In the genomic region with DNA sequence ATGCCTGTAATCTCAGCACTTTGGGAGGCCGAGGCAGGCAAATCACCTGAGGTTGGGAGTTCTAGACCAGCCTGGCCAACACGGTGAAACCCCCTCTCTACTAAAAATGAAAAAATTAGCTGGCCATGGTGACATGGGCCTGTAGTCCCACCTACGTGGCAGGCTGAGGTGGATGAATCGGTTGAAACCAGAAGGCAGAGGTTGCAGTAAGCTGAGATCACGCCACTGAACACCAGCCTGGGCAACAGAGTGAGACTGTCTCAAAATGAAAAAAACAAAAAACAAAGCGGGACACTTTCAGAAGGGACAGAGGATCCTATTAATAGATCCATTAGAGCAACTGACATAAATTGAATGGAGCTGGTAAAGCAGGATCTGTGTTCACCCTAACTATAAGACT, we compare ENCODE assay signal across 23 cellular contexts.
"Had no signal": no experiment of that assay in that cellular context is flagged by ENCODE, and none has a peak within 500 bp of the region (broad histone marks: within the 10 kb centered on the region; RNA-seq: fewer than 3 reads in every experiment).

No MANE protein-coding gene starts in this region.

- H3K4me1 Mint-ChIP-seq: activated CD4-positive, alpha-beta T cell treated with anti-CD3 and anti-CD28 coated beads, Interleukin-2, amount 10 ng/mL, durations not matched to agents 7 days and 5 days; activated naive CD8-positive, alpha-beta T cell treated with anti-CD3 and anti-CD28 coated beads for 36 hours; endodermal cell; naive thymus-derived CD8-positive, alpha-beta T cell; neural progenitor cell had no signal

- H3K4me1 ChIP-seq: esophagus squamous epithelium, gastrocnemius medialis, left lung, neural progenitor cell, tibial artery had no signal

- ATAC-seq: activated CD8-positive, alpha-beta T cell treated with anti-CD3 and anti-CD28 coated beads, Interleukin-2, amount 10 ng/mL, durations not matched to agents 7 days and 5 days; gastrocnemius medialis; left lung; naive thymus-derived CD8-positive, alpha-beta T cell; right lobe of liver had no signal

- H3K9me3 Mint-ChIP-seq: activated CD4-positive, alpha-beta T cell treated with anti-CD3 and anti-CD28 coated beads, Interleukin-2, amount 10 ng/mL, durations not matched to agents 7 days and 5 days; activated naive CD8-positive, alpha-beta T cell treated with anti-CD3 and anti-CD28 coated beads for 36 hours; endodermal cell; naive thymus-derived CD8-positive, alpha-beta T cell; neural progenitor cell; stimulated activated naive CD8-positive, alpha-beta T cell treated with anti-CD3 and anti-CD28 coated beads, Interleukin-15, Interleukin-2, amounts not matched to agents 100 ng/mL and 50 ng/mL, for 24 hours had no signal

- H3K36me3 Mint-ChIP-seq: activated naive CD8-positive, alpha-beta T cell treated with anti-CD3 and anti-CD28 coated beads for 36 hours; naive thymus-derived CD8-positive, alpha-beta T cell; neural progenitor cell had no signal

- H3K27ac Mint-ChIP-seq: activated CD4-positive, alpha-beta T cell treated with anti-CD3 and anti-CD28 coated beads, Interleukin-2, amount 10 ng/mL, durations not matched to agents 7 days and 5 days; activated CD8-positive, alpha-beta T cell treated with anti-CD3 and anti-CD28 coated beads, Interleukin-2, amount 10 ng/mL, durations not matched to agents 7 days and 5 days; activated naive CD8-positive, alpha-beta T cell treated with anti-CD3 and anti-CD28 coated beads for 36 hours; endodermal cell; naive thymus-derived CD8-positive, alpha-beta T cell; neural progenitor cell; stimulated activated naive CD8-positive, alpha-beta T cell treated with anti-CD3 and anti-CD28 coated beads, Interleukin-15, Interleukin-2, amounts not matched to agents 100 ng/mL and 50 ng/mL, for 24 hours had no signal

- H3K4me3 Mint-ChIP-seq: activated CD4-positive, alpha-beta T cell treated with anti-CD3 and anti-CD28 coated beads, Interleukin-2, amount 10 ng/mL, durations not matched to agents 7 days and 5 days; activated CD8-positive, alpha-beta T cell treated with anti-CD3 and anti-CD28 coated beads, Interleukin-2, amount 10 ng/mL, durations not matched to agents 7 days and 5 days; activated naive CD8-positive, alpha-beta T cell treated with anti-CD3 and anti-CD28 coated beads for 36 hours; endodermal cell; naive thymus-derived CD8-positive, alpha-beta T cell; neural progenitor cell; stimulated activated naive CD8-positive, alpha-beta T cell treated with anti-CD3 and anti-CD28 coated beads, Interleukin-15, Interleukin-2, amounts not matched to agents 100 ng/mL and 50 ng/mL, for 24 hours had no signal

- H3K36me3 ChIP-seq: esophagus squamous epithelium, gastrocnemius medialis, left lung, neural progenitor cell, right lobe of liver, tibial artery, WERI-Rb-1 had no signal

- H3K27me3 ChIP-seq: esophagus squamous epithelium, gastrocnemius medialis, left lung, neural progenitor cell, right lobe of liver, tibial artery had no signal

- H2AFZ ChIP-seq: neural progenitor cell had no signal

- H3K4me3 ChIP-seq: coronary artery, esophagus squamous epithelium, gastrocnemius medialis, left lung, neural progenitor cell, right lobe of liver, skin epidermis, tibial artery had no signal

- H3K27me3 Mint-ChIP-seq: activated CD4-positive, alpha-beta T cell treated with anti-CD3 and anti-CD28 coated beads, Interleukin-2, amount 10 ng/mL, durations not matched to agents 7 days and 5 days; stimulated activated naive CD8-positive, alpha-beta T cell treated with anti-CD3 and anti-CD28 coated beads, Interleukin-15, Interleukin-2, amounts not matched to agents 100 ng/mL and 50 ng/mL, for 24 hours had no signal

- H3K4me2 ChIP-seq: neural progenitor cell had no signal

- H3K27ac ChIP-seq: coronary artery, esophagus squamous epithelium, gastrocnemius medialis, left lung, neural progenitor cell, right lobe of liver, skin epidermis, tibial artery, WERI-Rb-1 had no signal

- DNase-seq: activated CD4-positive, alpha-beta T cell treated with anti-CD3 and anti-CD28 coated beads, Interleukin-2, amount 10 ng/mL, durations not matched to agents 7 days and 5 days; activated CD4-positive, CD25-positive, alpha-beta regulatory T cell treated with anti-CD3 and anti-CD28 coated beads, Interleukin-2, amount 50 U/mL, for 72 hours; activated CD8-positive, alpha-beta T cell treated with anti-CD3 and anti-CD28 coated beads, Interleukin-2, amount 10 ng/mL, durations not matched to agents 7 days and 5 days; activated naive CD8-positive, alpha-beta T cell treated with anti-CD3 and anti-CD28 coated beads for 36 hours; activated T-cell treated with anti-CD3 and anti-CD28 coated beads, Interleukin-2, amount 50 U/mL, for 1 hour; cerebellar nuclear complex; endodermal cell; esophagus squamous epithelium; gastrocnemius medialis; hippocampal formation; kidney glomerular epithelial cell; left lung; naive thymus-derived CD8-positive, alpha-beta T cell; posterior cingulate gyrus; right lobe of liver; stimulated activated CD4-positive, alpha-beta T cell treated with anti-CD3 and anti-CD28 coated beads, Interleukin-1b, Interleukin-23, amount 100 ng/mL, for 48 hours; substantia nigra; tibial artery; WERI-Rb-1 had no signal
